ENCODE assay signal across 35 cellular contexts in the genomic region with DNA sequence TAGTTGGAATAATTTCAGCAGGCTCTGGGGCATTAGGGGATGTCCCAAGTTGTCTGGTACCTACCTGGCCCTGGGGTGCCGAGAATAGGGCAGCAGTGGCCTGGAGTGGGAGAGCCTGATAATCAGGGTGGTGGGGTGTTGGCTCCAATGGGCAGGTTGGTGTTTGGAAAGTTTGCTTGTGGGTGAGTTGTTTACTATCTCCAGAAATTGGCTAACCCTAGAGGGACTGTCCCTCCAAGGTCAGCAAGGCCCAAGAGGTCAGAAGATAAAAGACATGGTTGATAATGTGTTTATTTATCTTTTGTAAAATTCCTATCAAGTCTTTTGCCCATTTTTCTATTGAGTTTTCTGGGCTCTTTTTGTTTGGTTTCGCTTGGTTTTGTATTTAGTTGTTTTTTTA.
"Had no signal": no experiment of that assay in that cellular context is flagged by ENCODE, and none has a peak within 500 bp of the region (broad histone marks: within the 10 kb centered on the region; RNA-seq: fewer than 3 reads in every experiment).

No MANE protein-coding gene starts in this region.

- DNase-seq: activated B cell treated with CpG ODN at 0.5 μM for 24 hours; activated CD4-positive, alpha-beta memory T cell treated with anti-CD3 and anti-CD28 coated beads, Interleukin-2, amount 10 ng/mL, durations not matched to agents 7 days and 5 days; activated CD4-positive, alpha-beta T cell treated with anti-CD3 and anti-CD28 coated beads for 1 hour; activated CD4-positive, alpha-beta T cell treated with anti-CD3 and anti-CD28 coated beads for 36 hours; activated CD4-positive, alpha-beta T cell treated with anti-CD3 and anti-CD28 coated beads for 48 hours; activated CD4-positive, alpha-beta T cell treated with anti-CD3 and anti-CD28 coated beads, Interleukin-2, amount 10 ng/mL, durations not matched to agents 7 days and 5 days; activated CD4-positive, alpha-beta T cell treated with anti-CD3 and anti-CD28 coated beads, Interleukin-2, amount 50 U/mL, for 48 hours; activated CD8-positive, alpha-beta memory T cell treated with anti-CD3 and anti-CD28 coated beads for 24 hours; activated CD8-positive, alpha-beta memory T cell treated with anti-CD3 and anti-CD28 coated beads, Interleukin-2, amount 10 ng/mL, durations not matched to agents 7 days and 5 days; activated CD8-positive, alpha-beta memory T cell treated with anti-CD3 and anti-CD28 coated beads, Interleukin-2, amount 50 U/mL, for 48 hours; activated CD8-positive, alpha-beta T cell treated with anti-CD3 and anti-CD28 coated beads, Interleukin-2, amount 10 ng/mL, durations not matched to agents 7 days and 5 days; activated effector memory CD4-positive, alpha-beta T cell treated with Interleukin-2 at 50 U/mL for 16 hours; activated gamma-delta T cell; activated naive CD4-positive, alpha-beta T cell treated with anti-CD3 and anti-CD28 coated beads, Interleukin-2, amount 10 ng/mL, durations not matched to agents 7 days and 5 days; activated naive CD4-positive, alpha-beta T cell treated with Interleukin-2 at 50 U/mL for 16 hours; activated naive CD8-positive, alpha-beta T cell treated with anti-CD3 and anti-CD28 coated beads, Interleukin-2, amount 10 ng/mL, durations not matched to agents 7 days and 5 days; activated naive CD8-positive, alpha-beta T cell treated with anti-CD3 and anti-CD28 coated beads, Interleukin-2, amount 50 U/mL, for 24 hours; activated T-cell treated with anti-CD3 and anti-CD28 coated beads, Interleukin-2, amount 50 U/mL, for 24 hours; activated T-cell treated with anti-CD3 and anti-CD28 coated beads, Interleukin-2, amount 50 U/mL, for 48 hours; amygdala; anterior cingulate cortex; brain microvascular endothelial cell; central memory CD4-positive, alpha-beta T cell; T-helper 1 cell; T-helper 2 cell; T-helper 9 cell had no signal

- H3K4me3 Mint-ChIP-seq: activated B cell treated with CpG ODN at 0.5 μM for 24 hours; activated CD4-positive, alpha-beta memory T cell treated with anti-CD3 and anti-CD28 coated beads, Interleukin-2, amount 10 ng/mL, durations not matched to agents 7 days and 5 days; activated CD4-positive, alpha-beta T cell treated with anti-CD3 and anti-CD28 coated beads for 36 hours; activated CD4-positive, alpha-beta T cell treated with anti-CD3 and anti-CD28 coated beads, Interleukin-2, amount 10 ng/mL, durations not matched to agents 7 days and 5 days; activated CD8-positive, alpha-beta memory T cell treated with anti-CD3 and anti-CD28 coated beads, Interleukin-2, amount 10 ng/mL, durations not matched to agents 7 days and 5 days; activated CD8-positive, alpha-beta T cell treated with anti-CD3 and anti-CD28 coated beads, Interleukin-2, amount 10 ng/mL, durations not matched to agents 7 days and 5 days; activated naive CD4-positive, alpha-beta T cell treated with anti-CD3 and anti-CD28 coated beads, Interleukin-2, amount 10 ng/mL, durations not matched to agents 7 days and 5 days; activated naive CD4-positive, alpha-beta T cell treated with anti-CD3 and anti-CD28 coated beads, Interleukin-2, amount 50 U/mL, for 24 hours; activated naive CD8-positive, alpha-beta T cell; activated naive CD8-positive, alpha-beta T cell treated with anti-CD3 and anti-CD28 coated beads, Interleukin-2, amount 10 ng/mL, durations not matched to agents 7 days and 5 days; activated naive CD8-positive, alpha-beta T cell treated with anti-CD3 and anti-CD28 coated beads, Interleukin-2, amount 50 U/mL, for 24 hours; activated T-cell treated with anti-CD3 and anti-CD28 coated beads, Interleukin-2, amount 50 U/mL, for 24 hours; T-helper 1 cell treated with Interleukin-12 subunit alpha and Interleukin-12 subunit beta and Interleukin-4 antibody, amounts not matched to agents 30 μg/mL and 1 μg/mL, for 36 hours; T-helper 2 cell treated with Interferon-gamma antibody and Interleukin-4, amounts not matched to agents 5 μg/mL and 100 μg/mL, for 36 hours had no signal

- H3K27ac ChIP-seq: ascending aorta, brain microvascular endothelial cell, breast epithelium, VCaP had no signal

- H3K36me3 ChIP-seq: breast epithelium had no signal

- H3K27ac Mint-ChIP-seq: activated B cell treated with CpG ODN at 0.5 μM for 24 hours; activated CD4-positive, alpha-beta memory T cell treated with anti-CD3 and anti-CD28 coated beads, Interleukin-2, amount 10 ng/mL, durations not matched to agents 7 days and 5 days; activated CD4-positive, alpha-beta T cell treated with anti-CD3 and anti-CD28 coated beads for 36 hours; activated CD4-positive, alpha-beta T cell treated with anti-CD3 and anti-CD28 coated beads, Interleukin-2, amount 10 ng/mL, durations not matched to agents 7 days and 5 days; activated CD8-positive, alpha-beta memory T cell treated with anti-CD3 and anti-CD28 coated beads, Interleukin-2, amount 10 ng/mL, durations not matched to agents 7 days and 5 days; activated CD8-positive, alpha-beta T cell treated with anti-CD3 and anti-CD28 coated beads, Interleukin-2, amount 10 ng/mL, durations not matched to agents 7 days and 5 days; activated naive CD4-positive, alpha-beta T cell treated with anti-CD3 and anti-CD28 coated beads, Interleukin-2, amount 10 ng/mL, durations not matched to agents 7 days and 5 days; activated naive CD4-positive, alpha-beta T cell treated with anti-CD3 and anti-CD28 coated beads, Interleukin-2, amount 50 U/mL, for 24 hours; activated naive CD8-positive, alpha-beta T cell; activated naive CD8-positive, alpha-beta T cell treated with anti-CD3 and anti-CD28 coated beads, Interleukin-2, amount 10 ng/mL, durations not matched to agents 7 days and 5 days; activated naive CD8-positive, alpha-beta T cell treated with anti-CD3 and anti-CD28 coated beads, Interleukin-2, amount 50 U/mL, for 24 hours; activated T-cell treated with anti-CD3 and anti-CD28 coated beads, Interleukin-2, amount 50 U/mL, for 24 hours; activated T-helper 2 cell treated with anti-CD3 and anti-CD28 coated beads, Interferon-gamma antibody, Interleukin-2, Interleukin-4, amounts not matched to agents 10 μg/mL and 5 μg/mL and 100 μg/mL, durations not matched to agents 14 hours and 24 hours and 36 hours; T-helper 1 cell treated with Interleukin-12 subunit alpha and Interleukin-12 subunit beta and Interleukin-4 antibody, amounts not matched to agents 30 μg/mL and 1 μg/mL, for 36 hours; T-helper 2 cell treated with Interferon-gamma antibody and Interleukin-4, amounts not matched to agents 5 μg/mL and 100 μg/mL, for 36 hours had no signal

- H3K9me3 ChIP-seq: ascending aorta, breast epithelium had no signal

- H3K9me3 Mint-ChIP-seq: activated CD4-positive, alpha-beta memory T cell treated with anti-CD3 and anti-CD28 coated beads, Interleukin-2, amount 10 ng/mL, durations not matched to agents 7 days and 5 days; activated CD4-positive, alpha-beta T cell treated with anti-CD3 and anti-CD28 coated beads, Interleukin-2, amount 10 ng/mL, durations not matched to agents 7 days and 5 days; activated naive CD4-positive, alpha-beta T cell treated with anti-CD3 and anti-CD28 coated beads, Interleukin-2, amount 10 ng/mL, durations not matched to agents 7 days and 5 days; activated naive CD4-positive, alpha-beta T cell treated with anti-CD3 and anti-CD28 coated beads, Interleukin-2, amount 50 U/mL, for 24 hours; activated naive CD8-positive, alpha-beta T cell treated with anti-CD3 and anti-CD28 coated beads, Interleukin-2, amount 50 U/mL, for 24 hours; activated T-cell treated with anti-CD3 and anti-CD28 coated beads, Interleukin-2, amount 50 U/mL, for 24 hours; activated T-helper 2 cell treated with anti-CD3 and anti-CD28 coated beads, Interferon-gamma antibody, Interleukin-2, Interleukin-4, amounts not matched to agents 10 μg/mL and 5 μg/mL and 100 μg/mL, durations not matched to agents 14 hours and 24 hours and 36 hours; T-helper 1 cell treated with Interleukin-12 subunit alpha and Interleukin-12 subunit beta and Interleukin-4 antibody, amounts not matched to agents 30 μg/mL and 1 μg/mL, for 36 hours; T-helper 2 cell treated with Interferon-gamma antibody and Interleukin-4, amounts not matched to agents 5 μg/mL and 100 μg/mL, for 36 hours had no signal

- FAIRE-seq: TTC549 had no signal

- H3K4me1 Mint-ChIP-seq: activated B cell treated with CpG ODN at 0.5 μM for 24 hours; activated CD4-positive, alpha-beta memory T cell treated with anti-CD3 and anti-CD28 coated beads, Interleukin-2, amount 10 ng/mL, durations not matched to agents 7 days and 5 days; activated CD4-positive, alpha-beta T cell treated with anti-CD3 and anti-CD28 coated beads for 36 hours; activated CD4-positive, alpha-beta T cell treated with anti-CD3 and anti-CD28 coated beads, Interleukin-2, amount 10 ng/mL, durations not matched to agents 7 days and 5 days; activated CD8-positive, alpha-beta memory T cell treated with anti-CD3 and anti-CD28 coated beads, Interleukin-2, amount 10 ng/mL, durations not matched to agents 7 days and 5 days; activated naive CD4-positive, alpha-beta T cell treated with anti-CD3 and anti-CD28 coated beads, Interleukin-2, amount 10 ng/mL, durations not matched to agents 7 days and 5 days; activated naive CD4-positive, alpha-beta T cell treated with anti-CD3 and anti-CD28 coated beads, Interleukin-2, amount 50 U/mL, for 24 hours; activated naive CD8-positive, alpha-beta T cell treated with anti-CD3 and anti-CD28 coated beads, Interleukin-2, amount 10 ng/mL, durations not matched to agents 7 days and 5 days; activated naive CD8-positive, alpha-beta T cell treated with anti-CD3 and anti-CD28 coated beads, Interleukin-2, amount 50 U/mL, for 24 hours had no signal

- H3K36me3 Mint-ChIP-seq: activated CD8-positive, alpha-beta memory T cell treated with anti-CD3 and anti-CD28 coated beads, Interleukin-2, amount 10 ng/mL, durations not matched to agents 7 days and 5 days; activated naive CD4-positive, alpha-beta T cell treated with anti-CD3 and anti-CD28 coated beads, Interleukin-2, amount 10 ng/mL, durations not matched to agents 7 days and 5 days; activated naive CD4-positive, alpha-beta T cell treated with anti-CD3 and anti-CD28 coated beads, Interleukin-2, amount 50 U/mL, for 24 hours; activated naive CD8-positive, alpha-beta T cell; activated naive CD8-positive, alpha-beta T cell treated with anti-CD3 and anti-CD28 coated beads, Interleukin-2, amount 10 ng/mL, durations not matched to agents 7 days and 5 days had no signal

- H3K4me1 ChIP-seq: ascending aorta, breast epithelium had no signal

- H3K27me3 ChIP-seq: ascending aorta, brain microvascular endothelial cell, breast epithelium had no signal

- ATAC-seq: activated CD4-positive, alpha-beta T cell treated with anti-CD3 and anti-CD28 coated beads for 36 hours; activated CD8-positive, alpha-beta memory T cell treated with anti-CD3 and anti-CD28 coated beads, Interleukin-2, amount 10 ng/mL, durations not matched to agents 7 days and 5 days; activated CD8-positive, alpha-beta T cell treated with anti-CD3 and anti-CD28 coated beads, Interleukin-2, amount 10 ng/mL, durations not matched to agents 7 days and 5 days; activated naive CD8-positive, alpha-beta T cell treated with anti-CD3 and anti-CD28 coated beads, Interleukin-2, amount 50 U/mL, for 24 hours had no signal

- H3K4me3 ChIP-seq: ascending aorta, breast epithelium had no signal
